In the genomic region with DNA sequence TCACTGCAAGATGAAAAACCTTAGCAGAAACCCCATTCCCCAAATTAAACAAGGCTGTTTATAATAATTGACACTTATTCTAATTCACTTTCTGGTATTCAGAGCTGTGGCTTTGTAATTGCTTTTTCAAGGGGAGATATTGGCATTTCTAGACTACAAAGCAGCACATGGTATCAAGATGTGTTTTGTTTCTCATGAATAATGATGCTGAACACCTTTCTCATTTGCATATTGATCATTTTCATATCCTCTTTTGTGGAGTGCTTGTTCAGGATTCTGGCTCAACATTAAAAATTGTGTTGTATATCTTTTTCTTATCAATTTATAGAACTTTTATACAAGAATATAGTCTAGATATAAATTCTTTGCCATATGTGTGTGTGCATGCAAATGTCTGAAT, we compare ENCODE assay signal across 32 cellular contexts. TPM values are rescaled to one million over a fixed set of nuclear protein-coding genes. Genes with fewer than 3 reads are reported as not detected.
DNase-seq lines count a peak whose midpoint lies in the region; ATAC-seq, FAIRE-seq and TF ChIP-seq lines count a peak whose summit lies in the region.
"Had no signal": no experiment of that assay in that cellular context is flagged by ENCODE, and none has a peak within 500 bp of the region (broad histone marks: within the 10 kb centered on the region; RNA-seq: fewer than 3 reads in every experiment).

No MANE protein-coding gene starts in this region.

- POLR2A ChIA-PET in SK-N-SH (lab: Yijun Ruan, JAX) (no interaction called here), HCT116 (lab: Charles Lee) (no interaction called here), K562 (lab: Yijun Ruan, JAX) (interaction anchor here (0.6 kb wide), 1 partner anchor 731 kb away, joined by 4 read pairs; no protein-coding TSS in a partner anchor)

- FAIRE-seq in K562 (lab: Jason Lieb, UNC) = no peak
- FAIRE-seq: GM12891, GM19239 had no signal

- CTCF ChIA-PET in SK-N-SH (lab: Yijun Ruan, JAX) (no interaction called here), HCT116 (lab: Charles Lee) (interaction anchor here (0.9 kb wide), 1 partner anchor 319 kb away, joined by 3 read pairs; no protein-coding TSS in a partner anchor), K562 (lab: Yijun Ruan, JAX; ENCODE audit: low intra/inter-chr PET ratio) (no interaction called here)

- H3K9me3 ChIP-seq in SK-N-SH = no peaks in the 10 kb centered on the region
- no peaks in the 10 kb centered on the region for H3K9me3 ChIP-seq in HCT116 (ENCODE audit: control insufficient read depth in 1 of 2, insufficient read depth in 1 of 2, low read depth in 1 of 2, low read length in 2 of 2)
- H3K9me3 ChIP-seq in K562 (replicated peaks; ENCODE audit: control insufficient read depth, insufficient read depth, low read depth, low read length) = no peaks in the 10 kb centered on the region
- H3K9me3 ChIP-seq in HAP-1 = no peaks in the 10 kb centered on the region
- H3K9me3 ChIP-seq: BE2C had no signal

- no peaks in the 10 kb centered on the region for H3K4me1 Mint-ChIP-seq in naive B cell
- H3K4me1 Mint-ChIP-seq: CD4-positive, alpha-beta memory T cell; CD8-positive, alpha-beta memory T cell had no signal

- ATAC-seq in SK-N-SH treated with all-trans-retinoic acid at 6 μM for 48 hours (no peak), HCT116 (no peak), K562 (no peak), naive B cell (ENCODE audit: low read depth in 2 of 2) (peak; percentile 50 to 52), GM21447 (IDR thresholded peaks at IDR 0.05; ENCODE audit: unreplicated experiment) (no peak)

- H3K27me3 Mint-ChIP-seq in naive B cell = no peaks in the 10 kb centered on the region
- H3K27me3 Mint-ChIP-seq: CD4-positive, alpha-beta memory T cell had no signal

- DNase-seq in SK-N-SH (no peak), HCT116 (ENCODE audit: low read depth, low spot score) (no peak), K562 (ENCODE audit: extremely low read depth in 1 of 4, low spot score in 3 of 4) (no peak), naive B cell (no peak), HAP-1 (ENCODE audit: low spot score in 2 of 2) (no peak)
- DNase-seq in activated CD4-positive, alpha-beta T cell treated with anti-CD3 and anti-CD28 coated beads for 1 hour = no peak
- DNase-seq: ACHN; BE2C; C1 segment of cervical spinal cord; CD4-positive, alpha-beta memory T cell; CD4-positive, CD25-positive, alpha-beta regulatory T cell; CD8-positive, alpha-beta memory T cell; COR-L47; DMS 273 treated with DMSO at 0.1 percent for 48 hours; DMS153; DMS53; DMS79; DND-41; EL; GDM1 had no signal

- no peaks in the 10 kb centered on the region for H3K9me3 Mint-ChIP-seq in naive B cell
- H3K9me3 Mint-ChIP-seq: CD4-positive, alpha-beta memory T cell; CD8-positive, alpha-beta memory T cell had no signal

- H3K36me3 ChIP-seq in SK-N-SH (replicated peaks in 1 of 2; ENCODE audit: control insufficient read depth in 1 of 2, insufficient read depth in 2 of 2, low read length in 1 of 2) (no peaks in the 10 kb centered on the region), HCT116 (ENCODE audit: control insufficient read depth in 1 of 2, insufficient read depth in 2 of 2, low read length in 2 of 2) (no peaks in the 10 kb centered on the region), K562 (ENCODE audit: control insufficient read depth, insufficient read depth, low read length) (no peaks in the 10 kb centered on the region), HAP-1 (replicated peaks) (no peaks in the 10 kb centered on the region)
- H3K36me3 ChIP-seq: BE2C, BLaER1 had no signal

- H3K9me1 ChIP-seq in K562 (ENCODE audit: control insufficient read depth, insufficient read depth, low read length) = no peaks in the 10 kb centered on the region

- RAD21 ChIA-PET in HCT116 (lab: Charles Lee; ENCODE audit: low non-redundant PET in 1 of 2, low total read pairs in 2 of 2, uncharacterized antibody in 2 of 2, unreplicated experiment in 2 of 2) = no interaction called here

- H3K4me1 ChIP-seq in SK-N-SH (ENCODE audit: control insufficient read depth in 1 of 2, insufficient read depth in 2 of 2, low read depth in 1 of 2, low read length in 1 of 2) = peaks cover 0 to 9% of the 10 kb centered on the region in 2 experiments; a peak in 1 of 4 replicates
- no peaks in the 10 kb centered on the region for H3K4me1 ChIP-seq in HCT116 (ENCODE audit: control insufficient read depth in 1 of 2, insufficient read depth in 2 of 2, low read length in 2 of 2)
- H3K4me1 ChIP-seq in K562 (replicated peaks in 1 of 2; ENCODE audit: control insufficient read depth in 2 of 2, insufficient read depth in 2 of 2, low read length in 2 of 2) = peaks cover 12 to 40% of the 10 kb centered on the region in 2 experiments
- H3K4me1 ChIP-seq in HAP-1 = no peaks in the 10 kb centered on the region
- H3K4me1 ChIP-seq: BE2C, BLaER1 had no signal

- H3K9ac ChIP-seq in SK-N-SH (no peak overlapping the region), HCT116 (ENCODE audit: low read length) (no peak overlapping the region), K562 (ENCODE audit: insufficient read depth in 1 of 2, low read depth in 2 of 2, low read length in 2 of 2) (no peak overlapping the region)
- H3K9ac ChIP-seq: BLaER1 had no signal

- no peak overlapping the region for H3K27ac Mint-ChIP-seq in naive B cell
- H3K27ac Mint-ChIP-seq: CD14-positive monocyte; CD4-positive, CD25-positive, alpha-beta regulatory T cell had no signal

- H3K79me2 ChIP-seq in SK-N-SH (ENCODE audit: insufficient read depth) (no peaks in the 10 kb centered on the region), HCT116 (ENCODE audit: insufficient read depth, low read length) (no peaks in the 10 kb centered on the region), K562 (ENCODE audit: control insufficient read depth, insufficient read depth, low read length) (no peaks in the 10 kb centered on the region)

- TF ChIP-seq CTCF in SK-N-SH (IDR thresholded peaks at IDR 0.05) = no peak
- TF ChIP-seq CTCF in HCT116 (IDR thresholded peaks at IDR 0.05 in 2 of 3, conservative IDR thresholded peaks at IDR 0.05 in 1 of 3; ENCODE audit: borderline replicate concordance in 1 of 3, insufficient read depth in 1 of 3, low read depth in 2 of 3, low read length in 2 of 3) = no peak
- TF ChIP-seq CTCF in K562 (IDR thresholded peaks at IDR 0.05 in 2 of 3, conservative IDR thresholded peaks at IDR 0.05 in 1 of 3; ENCODE audit: insufficient read depth in 2 of 3, low read depth in 1 of 3, low read length in 3 of 3) = no peak

- TF ChIP-seq EP300 in SK-N-SH (IDR thresholded peaks at IDR 0.05; ENCODE audit: borderline replicate concordance in 1 of 2, low read depth in 1 of 2, low read length in 1 of 2) = no peak
- no peak for TF ChIP-seq EP300 in K562 (IDR thresholded peaks at IDR 0.05; ENCODE audit: low read length)

- H3F3A ChIP-seq in SK-N-SH (replicated peaks; ENCODE audit: insufficient read depth) = peaks cover 4% of the 10 kb centered on the region

- no peaks in the 10 kb centered on the region for H4K20me1 ChIP-seq in SK-N-SH (ENCODE audit: insufficient read depth)
- no peaks in the 10 kb centered on the region for H4K20me1 ChIP-seq in HCT116 (ENCODE audit: insufficient read depth)
- no peaks in the 10 kb centered on the region for H4K20me1 ChIP-seq in K562 (replicated peaks; ENCODE audit: control insufficient read depth, insufficient read depth, low read length)
- H4K20me1 ChIP-seq: BLaER1 had no signal

- TF ChIP-seq POLR2A in HCT116 (IDR thresholded peaks at IDR 0.05; ENCODE audit: borderline replicate concordance, extremely low read depth, insufficient read depth, insufficient read length) = no peak
- no peak for TF ChIP-seq POLR2A in K562 (conservative IDR thresholded peaks at IDR 0.05)

- H3K9me2 ChIP-seq in SK-N-SH (no peaks in the 10 kb centered on the region), HCT116 (ENCODE audit: insufficient read depth) (no peaks in the 10 kb centered on the region)

- in situ Hi-C loops in K562 (cut with MboI) = no loop called here
- in situ Hi-C loops in HAP-1 (cut with MboI; ENCODE audit: low sequenced_read_pairs) = loop anchor here (25.0 kb wide), 2 partner anchors 882 to 1032 kb away; no protein-coding TSS in a partner anchor

- H3K36me3 Mint-ChIP-seq in naive B cell = no peaks in the 10 kb centered on the region
- H3K36me3 Mint-ChIP-seq: CD14-positive monocyte; CD4-positive, alpha-beta memory T cell; CD4-positive, CD25-positive, alpha-beta regulatory T cell; CD8-positive, alpha-beta memory T cell had no signal

- no peaks in the 10 kb centered on the region for H3K27me3 ChIP-seq in SK-N-SH (ENCODE audit: insufficient read depth)
- no peaks in the 10 kb centered on the region for H3K27me3 ChIP-seq in HCT116 (ENCODE audit: insufficient read depth, low read length)
- H3K27me3 ChIP-seq in K562 (ENCODE audit: control insufficient read depth in 2 of 2, insufficient read depth in 2 of 2, low read length in 2 of 2) = no peaks in the 10 kb centered on the region
- H3K27me3 ChIP-seq in HAP-1 (ENCODE audit: low read depth) = peaks cover 3% of the 10 kb centered on the region; the same call in 1 of the 2 replicates
- H3K27me3 ChIP-seq: BE2C, BLaER1 had no signal

- H3K4me3 ChIP-seq in SK-N-SH (ENCODE audit: low read depth in 2 of 2, low read length in 1 of 2) = no peak overlapping the region
- H3K4me3 ChIP-seq in HCT116 (replicated peaks in 1 of 2; ENCODE audit: low read depth in 1 of 2, low read length in 2 of 2) = no peak overlapping the region
- H3K4me3 ChIP-seq in K562 = no peak overlapping the region
- no peak overlapping the region for H3K4me3 ChIP-seq in HAP-1
- H3K4me3 ChIP-seq: BLaER1 had no signal

- TF ChIP-seq RAD21 in SK-N-SH (IDR thresholded peaks at IDR 0.05; ENCODE audit: low read length) = no peak
- no peak for TF ChIP-seq RAD21 in HCT116 (IDR thresholded peaks at IDR 0.05; ENCODE audit: low read depth)
- TF ChIP-seq RAD21 in K562 (CRISPR knock-in tag; conservative IDR thresholded peaks at IDR 0.05 in 1 of 2, IDR thresholded peaks at IDR 0.05 in 1 of 2) = no peak

- intact Hi-C loops in HCT116 (cut with micrococcal nuclease) = no loop called here
- intact Hi-C loops in K562 (cut with micrococcal nuclease) = no loop called here

- H2AFZ ChIP-seq in SK-N-SH (ENCODE audit: low read depth) (0 out of 2 replicates have a peak overlapping the region, but pooled peaks have one; percentile 6), HCT116 (ENCODE audit: low read depth, low read length, poor library complexity, severe bottlenecking) (peak overlapping the region; percentile 25), K562 (ENCODE audit: low read depth, low read length) (peak overlapping the region; percentile 66; the same call in 1 of the 2 replicates)

- BruUV-seq in HCT116 (replicated peaks; lab: Mats Ljungman, UMichigan) = no TSS peak
- no TSS peak for BruUV-seq in K562 (replicated peaks; lab: Mats Ljungman, UMichigan)

- H3K4me2 ChIP-seq in SK-N-SH = no peak overlapping the region
- no peak overlapping the region for H3K4me2 ChIP-seq in HCT116 (ENCODE audit: low read length)
- H3K4me2 ChIP-seq in K562 (ENCODE audit: insufficient read depth, low read length) = no peak overlapping the region
- H3K4me2 ChIP-seq: BLaER1 had no signal

- no peak overlapping the region for H3K4me3 Mint-ChIP-seq in naive B cell
- H3K4me3 Mint-ChIP-seq: CD14-positive monocyte; CD4-positive, alpha-beta memory T cell; CD4-positive, CD25-positive, alpha-beta regulatory T cell; CD8-positive, alpha-beta memory T cell had no signal

- H3K27ac ChIP-seq in SK-N-SH (ENCODE audit: low read depth in 2 of 2, low read length in 1 of 2) (no peak overlapping the region), HCT116 (ENCODE audit: low read depth, low read length) (no peak overlapping the region), K562 (ENCODE audit: extremely low read depth, low read depth, low read length) (no peak overlapping the region)
- H3K27ac ChIP-seq: 22Rv1, BLaER1 had no signal

RNA-seq across cellular contexts. Expression of gene ANKRD55, which starts 22.4 kb away (rescaled TPM):
- polyA plus RNA-seq in SK-N-SH (2012; rRNA removed) (not detected in 2 replicates), K562 (2011; rRNA removed) (2.3 and 10.6 TPM in 2 replicates), K562 (2014; fragmentation: Illumina TruSeq; extraction: Trizol) (5.8 and 6.5 TPM in 2 replicates), K562 (2014; fragmentation: Nextera tagmentation; extraction: Ambion mirVana) (10 to 100 TPM in 1 of 2 experiments, 1 to 10 TPM in 1; 10.0 to 10.2 TPM), K562 (2014; rRNA removed) (4.6 TPM in 2 replicates), naive B cell (ENCODE audit: low read depth in 6 of 6) (under 1 TPM in 1 of 6 donors, not detected in 5; 0.13 TPM)
- 0.01 and 0.03 TPM in 2 replicates for polyA plus RNA-seq in SK-N-SH (2012; cell fraction: cytosol; rRNA removed)
- not detected in 2 replicates for polyA plus RNA-seq in SK-N-SH (2012; cell fraction: nucleus; rRNA removed)
- total RNA-seq in HCT116 (2021; ENCODE audit: unreplicated experiment) (not detected), K562 (2014; rRNA removed) (4.4 and 4.8 TPM in 2 replicates), K562 (2014; rRNA removed; fragmentation: Illumina TruSeq; extraction: Trizol) (3.2 and 3.5 TPM in 2 replicates), K562 (2015; rRNA removed; fragmentation: Illumina TruSeq; extraction: Trizol) (7.1 and 7.5 TPM in 2 replicates), K562 (2021) (3.4 and 3.6 TPM in 2 replicates)
- not detected in 2 replicates for polyA plus RNA-seq in HCT116 (2012)
- 2.5 and 3.5 TPM in 2 replicates for total RNA-seq in K562 (2011; cell fraction: chromatin; rRNA removed; ENCODE audit: low replicate concordance)
- 0.92 and 2.2 TPM in 2 replicates for total RNA-seq in K562 (2011; cell fraction: nucleolus; rRNA removed)
- 1.6 and 2.2 TPM in 2 replicates for total RNA-seq in K562 (2011; cell fraction: nucleoplasm; rRNA removed)
- 2.2 and 8.9 TPM in 2 replicates for polyA plus RNA-seq in K562 (2011; cell fraction: cytosol; rRNA removed)
- polyA plus RNA-seq in K562 (2011; cell fraction: nucleus; rRNA removed) = 1.2 and 6.2 TPM in 2 replicates
- polyA plus RNA-seq in K562 (2012) = 8.3 and 11.9 TPM in 2 replicates
- polyA minus RNA-seq in K562 (2011; rRNA and poly(A)+ RNA removed) = 2.0 and 11.6 TPM in 2 replicates
- polyA minus RNA-seq in K562 (2011; cell fraction: cytosol; rRNA and poly(A)+ RNA removed) = 4.0 TPM in 1 of 2 replicates, not detected in the other
- 1.2 and 3.1 TPM in 2 replicates for polyA minus RNA-seq in K562 (2011; cell fraction: nucleus; rRNA and poly(A)+ RNA removed)
- total RNA-seq: A172; A673; CD8-positive, alpha-beta memory T cell; Daoy; G401 had no signal
- polyA plus RNA-seq: AG04450; CD8-positive, alpha-beta memory T cell had no signal

Comparison
In these comparisons a context has a peak if more than half of its experiments do, and no peak if none do; other contexts are left out.
1. H2AFZ ChIP-seq: peak in every context shown above with its lines; median percentile 66 in K562; 25 in HCT116; 6 in SK-N-SH.
2. ATAC-seq: peak in naive B cell (2 of 2); none in SK-N-SH treated with all-trans-retinoic acid at 6 μM for 48 hours (single experiment), HCT116 (single experiment), K562 (single experiment) and GM21447 (single experiment).